In genomic region chr10:95784279-95784913, GRCh38 we compare ENCODE assay signal across 12 cellular contexts. TPM values are rescaled to one million over a fixed set of nuclear protein-coding genes. Genes with fewer than 3 reads are reported as not detected.
DNase-seq lines count a peak whose midpoint lies in the region; ATAC-seq lines count a peak whose summit lies in the region.
"Had no signal": no experiment of that assay in that cellular context is flagged by ENCODE, and none has a peak within 500 bp of the region (broad histone marks: within the 10 kb centered on the region; RNA-seq: fewer than 3 reads in every experiment).

No MANE protein-coding gene starts in this region.

- DNase-seq in NCI-H1092 treated with DMSO at 0.1 percent for 48 hours (lab: John Stamatoyannopoulos, UW): peak; percentile 1
- no peak for DNase-seq in NCI-H1092 (lab: John Stamatoyannopoulos, UW)
- peak; percentile 18 to 28 for DNase-seq in memory B cell (ENCODE audit: low spot score in 2 of 2)
- DNase-seq in activated CD4-positive, alpha-beta T cell treated with anti-CD3 and anti-CD28 coated beads for 1 hour: no peak
- no peak for DNase-seq in middle frontal gyrus (ENCODE audit: extremely low spot score, low spot score)
- DNase-seq: 8988T; effector CD8-positive, alpha-beta T cell; NCI-H1694; SK-N-SH had no signal

- H3K36me3 Mint-ChIP-seq in memory B cell: peaks cover 10% of the 10 kb centered on the region
- H3K36me3 Mint-ChIP-seq in activated T-helper 17 cell treated with anti-CD3 and anti-CD28 coated beads, Interleukin-2, amount 50 U/mL, for 72 hours (ENCODE audit: low read depth): no peaks in the 10 kb centered on the region

- H3K4me3 Mint-ChIP-seq in memory B cell: peak overlapping the region; percentile 58
- no peak overlapping the region for H3K4me3 Mint-ChIP-seq in activated T-helper 17 cell treated with anti-CD3 and anti-CD28 coated beads, Interleukin-2, amount 50 U/mL, for 72 hours

- no peaks in the 10 kb centered on the region for H3K27me3 Mint-ChIP-seq in memory B cell
- H3K27me3 Mint-ChIP-seq in activated T-helper 17 cell treated with anti-CD3 and anti-CD28 coated beads, Interleukin-2, amount 50 U/mL, for 72 hours: peaks cover 17% of the 10 kb centered on the region

- H3K27ac Mint-ChIP-seq in memory B cell: peak overlapping the region; percentile 96
- no peak overlapping the region for H3K27ac Mint-ChIP-seq in activated T-helper 17 cell treated with anti-CD3 and anti-CD28 coated beads, Interleukin-2, amount 50 U/mL, for 72 hours

- H3K4me1 Mint-ChIP-seq in memory B cell: peaks cover 54% of the 10 kb centered on the region
- H3K4me1 Mint-ChIP-seq in activated T-helper 17 cell treated with anti-CD3 and anti-CD28 coated beads, Interleukin-2, amount 50 U/mL, for 72 hours: no peaks in the 10 kb centered on the region

- ATAC-seq in GM21360 (IDR thresholded peaks at IDR 0.05; ENCODE audit: unreplicated experiment) (peak; percentile 14), HG03432 (IDR thresholded peaks at IDR 0.05; ENCODE audit: unreplicated experiment) (peak; percentile 10), memory B cell (ENCODE audit: low read depth) (peak; percentile 26)
- ATAC-seq in activated T-helper 17 cell treated with anti-CD3 and anti-CD28 coated beads, Interleukin-2, amount 50 U/mL, for 72 hours (replicated peaks): no peak

- no peaks in the 10 kb centered on the region for H3K9me3 Mint-ChIP-seq in memory B cell
- no peaks in the 10 kb centered on the region for H3K9me3 Mint-ChIP-seq in activated T-helper 17 cell treated with anti-CD3 and anti-CD28 coated beads, Interleukin-2, amount 50 U/mL, for 72 hours

RNA-seq across cellular contexts. Expression of gene ENTPD1, which starts 28.4 kb away (rescaled TPM):
- total RNA-seq in activated T-helper 17 cell treated with anti-CD3 and anti-CD28 coated beads, Interleukin-2, amount 50 U/mL, for 72 hours: 10 to 100 TPM in 1 of 2 donors, 1 to 10 TPM in 1; 4.5 to 36.3 TPM

Comparison
In these comparisons a context has a peak if more than half of its experiments do, and no peak if none do; other contexts are left out.
1. DNase-seq: peak in NCI-H1092 treated with DMSO at 0.1 percent for 48 hours (single experiment) and memory B cell (2 of 2); none in NCI-H1092 (single experiment), activated CD4-positive, alpha-beta T cell treated with anti-CD3 and anti-CD28 coated beads for 1 hour (single experiment) and middle frontal gyrus (single experiment).